In genomic region chr18:45119888-45120287, GRCh38 we compare ENCODE assay signal across 21 cellular contexts.
"Had no signal": no experiment of that assay in that cellular context is flagged by ENCODE, and none has a peak within 500 bp of the region (broad histone marks: within the 10 kb centered on the region; RNA-seq: fewer than 3 reads in every experiment).

No MANE protein-coding gene starts in this region.

- H3K27ac Mint-ChIP-seq: activated B cell treated with CpG ODN at 0.5 μM for 24 hours; activated CD4-positive, alpha-beta T cell treated with anti-CD3 and anti-CD28 coated beads for 36 hours; activated naive CD8-positive, alpha-beta T cell treated with anti-CD3 and anti-CD28 coated beads for 36 hours; memory B cell; natural killer cell treated with Interleukin-12 subunit alpha and Interleukin-12 subunit beta and Interleukin-15 and Interleukin-18, amount 100 ng/mL, for 72 hours had no signal

- DNase-seq: activated B cell treated with CpG ODN at 0.5 μM for 24 hours; activated CD4-positive, alpha-beta T cell treated with anti-CD3 and anti-CD28 coated beads for 36 hours; activated CD4-positive, alpha-beta T cell treated with anti-CD3 and anti-CD28 coated beads, Interleukin-2, amount 50 U/mL, for 48 hours; activated CD8-positive, alpha-beta memory T cell treated with anti-CD3 and anti-CD28 coated beads, Interleukin-2, amount 50 U/mL, for 48 hours; activated naive CD4-positive, alpha-beta T cell treated with Interleukin-2 at 50 U/mL for 16 hours; activated naive CD8-positive, alpha-beta T cell treated with anti-CD3 and anti-CD28 coated beads for 36 hours; activated T-cell treated with anti-CD3 and anti-CD28 coated beads, Interleukin-2, amount 50 U/mL, for 4 hours; colonic mucosa; dorsolateral prefrontal cortex; esophagus squamous epithelium; heart left ventricle; ovary; right cardiac atrium; stimulated activated CD4-positive, alpha-beta T cell treated with anti-CD3 and anti-CD28 coated beads, Interleukin-12 subunit alpha, Interleukin-12 subunit beta, amount 100 ng/mL, for 4 hours; stimulated activated CD4-positive, alpha-beta T cell treated with anti-CD3 and anti-CD28 coated beads, Interleukin-4, amount 100 ng/mL, for 4 hours; stimulated activated naive CD8-positive, alpha-beta T cell treated with anti-CD3 and anti-CD28 coated beads, Interleukin-15, Interleukin-2, amounts not matched to agents 100 U/mL and 50 U/mL, for 24 hours; thyroid gland had no signal

- H3K4me3 ChIP-seq: colonic mucosa, dorsolateral prefrontal cortex, esophagus squamous epithelium, gastroesophageal sphincter, heart left ventricle, ovary, thyroid gland had no signal

- H3K27me3 ChIP-seq: colonic mucosa, esophagus squamous epithelium, gastroesophageal sphincter, heart left ventricle, neutrophil, ovary, thyroid gland had no signal

- H3K4me1 Mint-ChIP-seq: activated B cell treated with CpG ODN at 0.5 μM for 24 hours; activated CD4-positive, alpha-beta T cell treated with anti-CD3 and anti-CD28 coated beads for 36 hours; activated naive CD8-positive, alpha-beta T cell treated with anti-CD3 and anti-CD28 coated beads for 36 hours had no signal

- H3K9me3 Mint-ChIP-seq: activated B cell treated with CpG ODN at 0.5 μM for 24 hours; activated naive CD8-positive, alpha-beta T cell treated with anti-CD3 and anti-CD28 coated beads for 36 hours; activated T-cell treated with anti-CD3 and anti-CD28 coated beads, Interleukin-2, amount 50 U/mL, for 4 hours; memory B cell; natural killer cell treated with Interleukin-12 subunit alpha and Interleukin-12 subunit beta and Interleukin-15 and Interleukin-18, amount 100 ng/mL, for 72 hours had no signal

- H3K36me3 Mint-ChIP-seq: activated naive CD8-positive, alpha-beta T cell treated with anti-CD3 and anti-CD28 coated beads for 36 hours; memory B cell; natural killer cell treated with Interleukin-12 subunit alpha and Interleukin-12 subunit beta and Interleukin-15 and Interleukin-18, amount 100 ng/mL, for 72 hours had no signal

- H3K4me3 Mint-ChIP-seq: activated B cell treated with CpG ODN at 0.5 μM for 24 hours; activated CD4-positive, alpha-beta T cell treated with anti-CD3 and anti-CD28 coated beads for 36 hours; activated naive CD8-positive, alpha-beta T cell treated with anti-CD3 and anti-CD28 coated beads for 36 hours; activated T-cell treated with anti-CD3 and anti-CD28 coated beads, Interleukin-2, amount 50 U/mL, for 4 hours; memory B cell; natural killer cell treated with Interleukin-12 subunit alpha and Interleukin-12 subunit beta and Interleukin-15 and Interleukin-18, amount 100 ng/mL, for 72 hours had no signal

- H3K36me3 ChIP-seq: colonic mucosa, esophagus squamous epithelium, gastroesophageal sphincter, heart left ventricle, neutrophil, ovary, thyroid gland had no signal

- H3K27ac ChIP-seq: colonic mucosa, esophagus squamous epithelium, gastroesophageal sphincter, heart left ventricle, neutrophil, ovary, thyroid gland had no signal

- H3K4me1 ChIP-seq: colonic mucosa, esophagus squamous epithelium, gastroesophageal sphincter, heart left ventricle had no signal

- H3K27me3 Mint-ChIP-seq: activated B cell treated with CpG ODN at 0.5 μM for 24 hours, memory B cell had no signal

- H3K9me3 ChIP-seq: colonic mucosa, esophagus squamous epithelium, gastroesophageal sphincter, heart left ventricle, neutrophil, ovary, thyroid gland had no signal
